1 cellular context compared by ENCODE assay signal in the genomic region with DNA sequence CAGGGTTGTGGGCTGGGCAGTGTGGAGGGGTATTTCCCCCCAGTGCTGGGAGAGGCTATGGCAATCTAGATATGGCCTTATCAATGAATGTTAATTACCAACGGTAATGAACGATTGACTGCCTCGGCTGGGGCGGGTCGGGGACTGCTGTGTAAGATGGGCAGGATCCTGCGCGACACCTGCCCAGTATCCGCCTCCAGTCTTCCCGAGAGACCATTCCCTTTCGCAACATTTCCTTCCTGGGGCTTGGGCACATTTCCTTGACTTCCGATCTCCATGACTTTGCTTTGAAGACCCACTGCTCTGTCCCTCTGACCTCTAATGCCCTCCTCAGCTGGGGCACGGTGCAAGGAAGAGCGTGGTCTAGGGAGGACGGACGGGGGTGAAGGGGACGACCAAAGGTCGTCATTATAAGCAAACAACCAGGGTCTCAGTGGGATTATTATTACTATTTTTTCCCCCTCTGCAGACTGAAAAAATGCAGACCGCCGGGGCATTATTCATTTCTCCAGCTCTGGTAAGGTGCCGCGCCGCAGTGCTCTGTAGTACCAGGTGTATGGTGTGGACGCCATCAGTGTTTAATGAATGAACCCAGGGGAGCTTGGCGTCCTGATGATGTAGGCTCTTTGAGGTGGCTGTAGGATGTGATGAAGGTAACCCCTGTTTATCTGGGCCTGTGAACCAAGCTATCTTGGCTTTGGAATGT.
TF ChIP-seq lines count a peak whose summit lies in the region.

No MANE protein-coding gene starts in this region.

TF ChIP-seq in IMR-90, 13 proteins besides CTCF, POLR2A, EP300 and RAD21:
- TF ChIP-seq MXI1 (IDR thresholded peaks at IDR 0.05; ENCODE audit: borderline replicate concordance, low read depth, low read length) (no peak), FOS (IDR thresholded peaks at IDR 0.05; ENCODE audit: low read depth, low read length) (no peak), RCOR1 (IDR thresholded peaks at IDR 0.05; ENCODE audit: insufficient replicate concordance, low read length) (no peak), SMC3 (IDR thresholded peaks at IDR 0.05; ENCODE audit: low read depth, low read length) (no peak), CEBPB (IDR thresholded peaks at IDR 0.05; ENCODE audit: low read depth, low read length) (peak; percentile 70)
- TF ChIP-seq, protein P1, sequence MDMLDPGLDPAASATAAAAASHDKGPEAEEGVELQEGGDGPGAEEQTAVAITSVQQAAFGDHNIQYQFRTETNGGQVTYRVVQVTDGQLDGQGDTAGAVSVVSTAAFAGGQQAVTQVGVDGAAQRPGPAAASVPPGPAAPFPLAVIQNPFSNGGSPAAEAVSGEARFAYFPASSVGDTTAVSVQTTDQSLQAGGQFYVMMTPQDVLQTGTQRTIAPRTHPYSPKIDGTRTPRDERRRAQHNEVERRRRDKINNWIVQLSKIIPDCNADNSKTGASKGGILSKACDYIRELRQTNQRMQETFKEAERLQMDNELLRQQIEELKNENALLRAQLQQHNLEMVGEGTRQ (IDR thresholded peaks at IDR 0.05; ENCODE audit: low read depth, low read length) = no peak
